Comparison of ENCODE assay signal across 19 cellular contexts in genomic region chr15:64024172-64025050, GRCh38. TPM values are rescaled to one million over a fixed set of nuclear protein-coding genes. Genes with fewer than 3 reads are reported as not detected.
A peak's percentile ranks its signal among the peaks of the same experiment; 100 is the strongest.
DNase-seq lines count a peak whose midpoint lies in the region; ATAC-seq and TF ChIP-seq lines count a peak whose summit lies in the region.
"Had no signal": no experiment of that assay in that cellular context is flagged by ENCODE, and none has a peak within 500 bp of the region (broad histone marks: within the 10 kb centered on the region; RNA-seq: fewer than 3 reads in every experiment).

No MANE protein-coding gene starts in this region.

- DNase-seq in AML-193 (lab: John Stamatoyannopoulos, UW), result peak; percentile 45 to 71
- DNase-seq in HCT116 (ENCODE audit: low read depth, low spot score), result no peak
- DNase-seq in SW480 (ENCODE audit: low spot score), result peak; percentile 19
- DNase-seq in activated CD8-positive, alpha-beta memory T cell treated with anti-CD3 and anti-CD28 coated beads for 24 hours, result no peak
- no peak for DNase-seq in NCI-H146 treated with DMSO at 0.1 percent for 48 hours (lab: John Stamatoyannopoulos, UW; ENCODE audit: unreplicated experiment)
- DNase-seq: activated CD4-positive, alpha-beta T cell treated with anti-CD3 and anti-CD28 coated beads, Interleukin-2, amount 50 U/mL, for 48 hours; aorta; effector CD4-positive, alpha-beta T cell; islet precursor cell; mucosa of descending colon; NCI-H2171 had no signal

- no peaks in the 10 kb centered on the region for H4K20me1 ChIP-seq in HCT116 (ENCODE audit: insufficient read depth)

- H3K9me2 ChIP-seq in HCT116 (ENCODE audit: insufficient read depth), result no peaks in the 10 kb centered on the region

- H3K4me3 ChIP-seq in HCT116 (replicated peaks in 1 of 2; ENCODE audit: low read depth in 1 of 2, low read length in 2 of 2) (no peak overlapping the region), liver (ENCODE audit: low read depth in 1 of 3, low read length in 3 of 3) (no peak overlapping the region)
- H3K4me3 ChIP-seq: gastroesophageal sphincter, HAP-1, mucosa of descending colon had no signal

- intact Hi-C loops in HCT116 (cut with micrococcal nuclease), result no loop called here

- ATAC-seq in HCT116, result peak; percentile 70
- ATAC-seq in GM18502 (IDR thresholded peaks at IDR 0.05; ENCODE audit: poor library complexity, unreplicated experiment), result no peak
- no peak for ATAC-seq in GM18498 (IDR thresholded peaks at IDR 0.05; ENCODE audit: unreplicated experiment)
- ATAC-seq: gastroesophageal sphincter; stimulated activated effector memory CD8-positive, alpha-beta T cell treated with anti-CD3 and anti-CD28 coated beads, Interleukin-12 subunit alpha, Interleukin-12 subunit beta, amount 100 ng/mL, for 72 hours had no signal

- RAD21 ChIA-PET in HCT116 (lab: Charles Lee; ENCODE audit: low non-redundant PET in 1 of 2, low total read pairs in 2 of 2, uncharacterized antibody in 2 of 2, unreplicated experiment in 2 of 2), result no interaction called here

- H3K27ac ChIP-seq in HCT116 (ENCODE audit: low read depth, low read length) (no peak overlapping the region), liver (ENCODE audit: low read depth in 1 of 2, low read length in 2 of 2) (no peak overlapping the region)
- H3K27ac ChIP-seq: C4-2B, gastroesophageal sphincter, HL-60 had no signal

- no peaks in the 10 kb centered on the region for H3K9me3 ChIP-seq in HCT116 (ENCODE audit: control insufficient read depth in 1 of 2, insufficient read depth in 1 of 2, low read depth in 1 of 2, low read length in 2 of 2)
- no peaks in the 10 kb centered on the region for H3K9me3 ChIP-seq in liver (ENCODE audit: control insufficient read depth in 4 of 4, low read length in 3 of 4)
- H3K9me3 ChIP-seq: gastroesophageal sphincter, HAP-1, mucosa of descending colon had no signal

- peaks cover 14 to 26% of the 10 kb centered on the region in 2 experiments for H3K4me1 ChIP-seq in HCT116 (ENCODE audit: control insufficient read depth in 1 of 2, insufficient read depth in 2 of 2, low read length in 2 of 2)
- peaks cover 2 to 19% (median 11%) of the 10 kb centered on the region in 4 donors for H3K4me1 ChIP-seq in liver (ENCODE audit: control insufficient read depth in 4 of 4, insufficient read depth in 4 of 4, low read length in 3 of 4)

- H3K27me3 ChIP-seq in HCT116 (ENCODE audit: insufficient read depth, low read length), result no peaks in the 10 kb centered on the region
- H3K27me3 ChIP-seq in liver (ENCODE audit: control insufficient read depth in 4 of 4, insufficient read depth in 4 of 4, low read length in 3 of 4), result no peaks in the 10 kb centered on the region
- H3K27me3 ChIP-seq: gastroesophageal sphincter had no signal

- peak overlapping the region; percentile 26; the same call in 1 of the 2 replicates for H3K4me2 ChIP-seq in HCT116 (ENCODE audit: low read length)

- no peaks in the 10 kb centered on the region for H3K36me3 ChIP-seq in HCT116 (ENCODE audit: control insufficient read depth in 1 of 2, insufficient read depth in 2 of 2, low read length in 2 of 2)
- H3K36me3 ChIP-seq in liver (ENCODE audit: control insufficient read depth in 4 of 4, insufficient read depth in 3 of 4, low read depth in 1 of 4, low read length in 3 of 4), result no peaks in the 10 kb centered on the region
- H3K36me3 ChIP-seq: gastroesophageal sphincter, HAP-1 had no signal

- WGBS in liver, result 87% methylated on average over 5 of the region's 5 CpGs

- no peak overlapping the region for H2AFZ ChIP-seq in HCT116 (ENCODE audit: low read depth, low read length, poor library complexity, severe bottlenecking)

- no peaks in the 10 kb centered on the region for H3K79me2 ChIP-seq in HCT116 (ENCODE audit: insufficient read depth, low read length)

- H3K9ac ChIP-seq in HCT116 (ENCODE audit: low read length) (no peak overlapping the region), liver (ENCODE audit: low read depth in 1 of 2, low read length in 2 of 2) (no peak overlapping the region)

- BruUV-seq in HCT116 (replicated peaks; lab: Mats Ljungman, UMichigan), result no TSS peak

- TF ChIP-seq POLR2A in HCT116 (IDR thresholded peaks at IDR 0.05; ENCODE audit: borderline replicate concordance, extremely low read depth, insufficient read depth, insufficient read length), result no peak

- TF ChIP-seq CTCF in HCT116 (IDR thresholded peaks at IDR 0.05 in 2 of 3, conservative IDR thresholded peaks at IDR 0.05 in 1 of 3; ENCODE audit: borderline replicate concordance in 1 of 3, insufficient read depth in 1 of 3, low read depth in 2 of 3, low read length in 2 of 3) (peak in 2 of 3 experiments; percentile 14 to 36; a peak in 1 of 6 replicates), liver (IDR thresholded peaks at IDR 0.05; ENCODE audit: low read depth, low read length, missing input control) (no peak)

- POLR2A ChIA-PET in HCT116 (lab: Charles Lee), result no interaction called here

- TF ChIP-seq RAD21 in HCT116 (IDR thresholded peaks at IDR 0.05; ENCODE audit: low read depth) (no peak), liver (IDR thresholded peaks at IDR 0.05) (peak in 1 of 2 donors; percentile 19)

- CTCF ChIA-PET in HCT116 (lab: Charles Lee), result no interaction called here

TF ChIP-seq in HCT116, 20 proteins besides CTCF, POLR2A, EP300 and RAD21:
- TF ChIP-seq MAX (IDR thresholded peaks at IDR 0.05), result 0 out of 2 replicates have a peak, but pooled peaks have one; percentile 17
- 0 out of 2 replicates have a peak, but pooled peaks have one; percentile 7 for TF ChIP-seq CBX3 (IDR thresholded peaks at IDR 0.05; ENCODE audit: low read depth)
- TF ChIP-seq CEBPB (IDR thresholded peaks at IDR 0.05; ENCODE audit: low read depth), result peak; percentile 61; the same call in 1 of the 2 replicates
- TF ChIP-seq EGR1 (IDR thresholded peaks at IDR 0.05; ENCODE audit: low read depth), result no peak
TF ChIP-seq in HCT116: peak in this region for 3.

TF ChIP-seq in liver, 16 proteins besides CTCF, POLR2A, EP300 and RAD21:
- no peak for TF ChIP-seq YY1 (IDR thresholded peaks at IDR 0.05)
- no peak for TF ChIP-seq HNF4G (IDR thresholded peaks at IDR 0.05)
- no peak for TF ChIP-seq EGR1 (IDR thresholded peaks at IDR 0.05; ENCODE audit: low read depth in 2 of 2)
- peak in 1 of 2 donors; percentile 21 for TF ChIP-seq HNF4A (conservative IDR thresholded peaks at IDR 0.05)
- no peak for TF ChIP-seq ZBTB33 (IDR thresholded peaks at IDR 0.05)
- TF ChIP-seq RXRA (IDR thresholded peaks at IDR 0.05), result peak in 1 of 2 donors; percentile 30
- TF ChIP-seq ATF3 (IDR thresholded peaks at IDR 0.05), result peak; percentile 43

RNA-seq across cellular contexts. Expression of gene DAPK2, which starts 21.9 kb away (rescaled TPM):
- total RNA-seq in HCT116 (2021; ENCODE audit: unreplicated experiment) (4.8 TPM), liver (1 to 10 TPM; 1.1 to 3.6 TPM)
- 2.9 and 3.2 TPM in 2 replicates for polyA plus RNA-seq in HCT116 (2012)
- polyA plus RNA-seq in liver, result 1 to 10 TPM; 1.0 to 1.1 TPM

Comparison
In these comparisons a context has a peak if more than half of its experiments do, and no peak if none do; other contexts are left out.
1. DNase-seq: peak in AML-193 (2 of 2) and SW480 (single experiment); none in HCT116 (single experiment), activated CD8-positive, alpha-beta memory T cell treated with anti-CD3 and anti-CD28 coated beads for 24 hours (single experiment) and NCI-H146 treated with DMSO at 0.1 percent for 48 hours (single experiment).